Comparison of ENCODE assay signal across 13 cellular contexts in the genomic region with DNA sequence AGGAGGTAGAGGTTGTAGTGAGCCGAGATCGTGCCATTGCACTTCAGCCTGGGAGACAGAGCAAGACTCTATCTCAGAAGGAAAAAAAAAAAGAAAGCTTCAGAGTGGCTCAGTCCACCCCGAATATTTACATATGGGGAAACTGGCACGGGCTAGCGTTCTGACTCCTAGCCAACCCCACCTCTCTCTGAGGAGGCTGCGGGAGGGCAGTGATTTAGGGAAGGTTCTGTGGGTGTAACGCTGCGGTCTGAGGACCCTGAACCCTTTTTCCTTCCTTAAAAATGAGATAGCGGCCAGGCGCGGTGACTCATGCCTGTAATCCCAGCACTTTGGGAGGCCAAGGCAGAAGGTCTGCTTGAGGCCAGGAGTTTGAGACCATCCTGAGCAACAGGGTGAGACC. TPM values are rescaled to one million over a fixed set of nuclear protein-coding genes. Genes with fewer than 3 reads are reported as not detected.
A peak's percentile ranks its signal among the peaks of the same experiment; 100 is the strongest.
DNase-seq lines count a peak whose midpoint lies in the region; ATAC-seq, FAIRE-seq and TF ChIP-seq lines count a peak whose summit lies in the region.
"Had no signal": no experiment of that assay in that cellular context is flagged by ENCODE, and none has a peak within 500 bp of the region (broad histone marks: within the 10 kb centered on the region; RNA-seq: fewer than 3 reads in every experiment).

No MANE protein-coding gene starts in this region.

- no TSS peak for BruUV-seq in OCI-LY7 (replicated peaks; lab: Mats Ljungman, UMichigan)

- peak overlapping the region; percentile 41; the same call in 1 of the 2 replicates for H2AFZ ChIP-seq in OCI-LY7 (ENCODE audit: low read length)

- no peaks in the 10 kb centered on the region for H3K9me2 ChIP-seq in OCI-LY7 (ENCODE audit: insufficient read depth, low read length)

- no peak overlapping the region for H3K27ac ChIP-seq in OCI-LY7 (ENCODE audit: low read depth, low read length, poor library complexity, severe bottlenecking)
- peak overlapping the region; percentile 98 for H3K27ac ChIP-seq in neutrophil
- H3K27ac ChIP-seq: SJSA1, thoracic aorta had no signal

- CTCF ChIA-PET in OCI-LY7 (lab: Charles Lee; ENCODE audit: unreplicated experiment), result interaction anchor here (1.3 kb wide), 1 partner anchor 56 kb away, joined by 3 read pairs; no protein-coding TSS in a partner anchor

- TF ChIP-seq CTCF in OCI-LY7 (conservative IDR thresholded peaks at IDR 0.05; ENCODE audit: low read length) (no peak), neutrophil (IDR thresholded peaks at IDR 0.05) (peak; percentile 11)

- H3K4me2 ChIP-seq in OCI-LY7 (ENCODE audit: low read length), result peak overlapping the region; percentile 28; the same call in 1 of the 2 replicates

- ATAC-seq in HG03520 (IDR thresholded peaks at IDR 0.05; ENCODE audit: unreplicated experiment), result no peak

- POLR2A ChIA-PET in OCI-LY7 (lab: Charles Lee), result no interaction called here

- no peaks in the 10 kb centered on the region for H4K20me1 ChIP-seq in OCI-LY7 (ENCODE audit: insufficient read depth, low read length)

- H3K4me3 ChIP-seq in OCI-LY7 (ENCODE audit: low read depth, low read length, poor library complexity, severe bottlenecking) (no peak overlapping the region), neutrophil (ENCODE audit: low read depth in 1 of 2, low read length in 1 of 2) (peak overlapping the region; percentile 90 to 100)
- H3K4me3 ChIP-seq: SJSA1 had no signal

- FAIRE-seq in GM19239 (lab: Jason Lieb, UNC), result no peak
- FAIRE-seq: islet of Langerhans had no signal

- H3K36me3 ChIP-seq in OCI-LY7 (ENCODE audit: insufficient read depth, low read length), result no peaks in the 10 kb centered on the region
- H3K36me3 ChIP-seq in neutrophil, result peaks cover 74% of the 10 kb centered on the region
- H3K36me3 ChIP-seq: thoracic aorta had no signal

- peak; percentile 63 for DNase-seq in GDM1 (lab: John Stamatoyannopoulos, UW)
- no peak for DNase-seq in OCI-LY7 (ENCODE audit: low spot score)
- DNase-seq in globus pallidus (ENCODE audit: low spot score), result peak; percentile 26
- no peak for DNase-seq in stimulated activated CD4-positive, alpha-beta T cell treated with anti-CD3 and anti-CD28 coated beads, Interleukin-12 subunit alpha, Interleukin-12 subunit beta, amount 100 ng/mL, for 4 hours
- DNase-seq in GM19239 (ENCODE audit: insufficient read length, low spot score), result no peak
- DNase-seq in T-helper 1 cell, result no peak
- DNase-seq: activated gamma-delta T cell treated with Interleukin-2 at 50 U/mL for 16 hours; central memory CD4-positive, alpha-beta T cell had no signal

- peaks cover 10% of the 10 kb centered on the region for H3K27me3 ChIP-seq in neutrophil
- H3K27me3 ChIP-seq: SJSA1 had no signal

- intact Hi-C loops in OCI-LY7 (cut with micrococcal nuclease; ENCODE audit: unreplicated experiment), result no loop called here

- H3K9me3 ChIP-seq in OCI-LY7 (ENCODE audit: low read length), result no peaks in the 10 kb centered on the region
- H3K9me3 ChIP-seq in neutrophil, result no peaks in the 10 kb centered on the region
- H3K9me3 ChIP-seq: thoracic aorta had no signal

- H3K4me1 ChIP-seq in OCI-LY7 (ENCODE audit: insufficient read depth, low read length, poor library complexity, severe bottlenecking), result peaks cover 33% of the 10 kb centered on the region
- H3K4me1 ChIP-seq in neutrophil (ENCODE audit: control insufficient read depth in 1 of 2, insufficient read depth in 1 of 2, low read depth in 1 of 2, low read length in 1 of 2), result peaks cover 80 to 93% of the 10 kb centered on the region in 2 experiments

- no peaks in the 10 kb centered on the region for H3K79me2 ChIP-seq in OCI-LY7 (ENCODE audit: insufficient read depth, low read depth, low read length)

RNA-seq across cellular contexts. Expression of a gene that starts 5.0 kb away (rescaled TPM):
- 0.49 and 0.98 TPM in 2 replicates for total RNA-seq in OCI-LY7 (2014; rRNA removed; shearing (Covaris generic))
- 3.2 and 4.1 TPM in 2 replicates for total RNA-seq in OCI-LY7 (2022)
- total RNA-seq: SJSA1 had no signal

RNA-seq across cellular contexts. Expression of a gene that starts 6.5 kb away (rescaled TPM):
- total RNA-seq in OCI-LY7 (2014; rRNA removed; shearing (Covaris generic)), result 0.80 TPM in 1 of 2 replicates, not detected in the other
- not detected in 2 replicates for total RNA-seq in OCI-LY7 (2022)

RNA-seq across cellular contexts. Expression of a gene that starts 26.8 kb away (rescaled TPM):
- total RNA-seq in OCI-LY7 (2014; rRNA removed; shearing (Covaris generic)), result 54.8 and 92.9 TPM in 2 replicates
- 97.5 and 117 TPM in 2 replicates for total RNA-seq in OCI-LY7 (2022)

RNA-seq across cellular contexts. Expression of a gene that starts 45.5 kb away (rescaled TPM):
- total RNA-seq in OCI-LY7 (2014; rRNA removed; shearing (Covaris generic)), result 0.72 and 1.8 TPM in 2 replicates
- total RNA-seq in OCI-LY7 (2022), result 8.9 and 10.9 TPM in 2 replicates

RNA-seq across cellular contexts. Expression of a gene that starts 52.0 kb away (rescaled TPM):
- 15.2 and 18.9 TPM in 2 replicates for total RNA-seq in OCI-LY7 (2014; rRNA removed; shearing (Covaris generic))
- total RNA-seq in OCI-LY7 (2022), result 44.1 and 54.5 TPM in 2 replicates

Comparison
In these comparisons a context has a peak if more than half of its experiments do, and no peak if none do; other contexts are left out.
1. DNase-seq: peak in GDM1 (single experiment) and globus pallidus (single experiment); none in OCI-LY7 (single experiment), stimulated activated CD4-positive, alpha-beta T cell treated with anti-CD3 and anti-CD28 coated beads, Interleukin-12 subunit alpha, Interleukin-12 subunit beta, amount 100 ng/mL, for 4 hours (single experiment), GM19239 (single experiment) and T-helper 1 cell (0 of 5).